1 cellular context compared by ENCODE assay signal in the genomic region with DNA sequence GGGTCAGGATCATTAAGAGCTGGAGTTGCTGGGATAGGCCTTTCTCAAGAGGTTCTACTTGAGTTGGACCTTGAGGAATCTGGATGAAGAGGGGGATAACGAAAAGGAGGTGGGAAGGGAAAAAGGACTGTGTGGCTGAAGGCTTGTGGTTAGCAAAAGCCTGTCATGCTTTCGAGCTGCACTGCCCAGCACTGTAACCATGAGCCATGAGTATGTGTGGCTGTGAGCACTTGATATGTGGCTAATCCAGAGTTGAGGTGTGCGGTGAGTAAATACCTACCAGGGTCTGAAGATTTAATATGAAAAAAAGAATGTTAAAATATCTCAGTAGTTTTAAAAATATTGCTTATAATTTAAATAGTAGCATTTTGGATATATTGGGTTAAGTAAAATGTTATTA.
TF ChIP-seq lines count a peak whose summit lies in the region.

No MANE protein-coding gene starts in this region.

TF ChIP-seq in K562, 482 proteins besides CTCF, POLR2A, EP300 and RAD21:
- TF ChIP-seq, protein P1, sequence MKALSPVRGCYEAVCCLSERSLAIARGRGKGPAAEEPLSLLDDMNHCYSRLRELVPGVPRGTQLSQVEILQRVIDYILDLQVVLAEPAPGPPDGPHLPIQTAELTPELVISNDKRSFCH (CRISPR knock-in tag; IDR thresholded peaks at IDR 0.05) = no peak
- TF ChIP-seq, protein P1 (tag; IDR thresholded peaks at IDR 0.05) = no peak
- no peak for TF ChIP-seq ZNF239 (CRISPR knock-in tag; IDR thresholded peaks at IDR 0.05)
- no peak for TF ChIP-seq SMARCE1 (IDR thresholded peaks at IDR 0.05)
- TF ChIP-seq RBM17 (IDR thresholded peaks at IDR 0.05; ENCODE audit: borderline replicate concordance, low read depth, low read length) = no peak
- TF ChIP-seq CBFA2T3 (IDR thresholded peaks at IDR 0.05) = no peak
- no peak for TF ChIP-seq CHD2 (IDR thresholded peaks at IDR 0.05; ENCODE audit: low read depth, low read length)
- no peak for TF ChIP-seq KLF13 (tag; IDR thresholded peaks at IDR 0.05; ENCODE audit: borderline replicate concordance, low read depth)
- TF ChIP-seq, protein P2, sequence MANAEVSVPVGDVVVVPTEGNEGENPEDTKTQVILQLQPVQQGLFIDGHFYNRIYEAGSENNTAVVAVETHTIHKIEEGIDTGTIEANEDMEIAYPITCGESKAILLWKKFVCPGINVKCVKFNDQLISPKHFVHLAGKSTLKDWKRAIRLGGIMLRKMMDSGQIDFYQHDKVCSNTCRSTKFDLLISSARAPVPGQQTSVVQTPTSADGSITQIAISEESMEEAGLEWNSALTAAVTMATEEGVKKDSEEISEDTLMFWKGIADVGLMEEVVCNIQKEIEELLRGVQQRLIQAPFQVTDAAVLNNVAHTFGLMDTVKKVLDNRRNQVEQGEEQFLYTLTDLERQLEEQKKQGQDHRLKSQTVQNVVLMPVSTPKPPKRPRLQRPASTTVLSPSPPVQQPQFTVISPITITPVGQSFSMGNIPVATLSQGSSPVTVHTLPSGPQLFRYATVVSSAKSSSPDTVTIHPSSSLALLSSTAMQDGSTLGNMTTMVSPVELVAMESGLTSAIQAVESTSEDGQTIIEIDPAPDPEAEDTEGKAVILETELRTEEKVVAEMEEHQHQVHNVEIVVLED (CRISPR knock-in tag; IDR thresholded peaks at IDR 0.05) = no peak
- no peak for TF ChIP-seq MYC (IDR thresholded peaks at IDR 0.05; ENCODE audit: low read depth, low read length)
- no peak for TF ChIP-seq MYC (CRISPR knock-in tag; IDR thresholded peaks at IDR 0.05; ENCODE audit: borderline replicate concordance, low read depth)
- TF ChIP-seq PTTG1 (tag; IDR thresholded peaks at IDR 0.05; ENCODE audit: low read depth) = no peak
- no peak for TF ChIP-seq SPI1 (IDR thresholded peaks at IDR 0.05; ENCODE audit: borderline replicate concordance, low read depth, low read length)
- no peak for TF ChIP-seq KDM5B (IDR thresholded peaks at IDR 0.05; ENCODE audit: insufficient replicate concordance, low read depth, low read length)
- TF ChIP-seq, protein P3, sequence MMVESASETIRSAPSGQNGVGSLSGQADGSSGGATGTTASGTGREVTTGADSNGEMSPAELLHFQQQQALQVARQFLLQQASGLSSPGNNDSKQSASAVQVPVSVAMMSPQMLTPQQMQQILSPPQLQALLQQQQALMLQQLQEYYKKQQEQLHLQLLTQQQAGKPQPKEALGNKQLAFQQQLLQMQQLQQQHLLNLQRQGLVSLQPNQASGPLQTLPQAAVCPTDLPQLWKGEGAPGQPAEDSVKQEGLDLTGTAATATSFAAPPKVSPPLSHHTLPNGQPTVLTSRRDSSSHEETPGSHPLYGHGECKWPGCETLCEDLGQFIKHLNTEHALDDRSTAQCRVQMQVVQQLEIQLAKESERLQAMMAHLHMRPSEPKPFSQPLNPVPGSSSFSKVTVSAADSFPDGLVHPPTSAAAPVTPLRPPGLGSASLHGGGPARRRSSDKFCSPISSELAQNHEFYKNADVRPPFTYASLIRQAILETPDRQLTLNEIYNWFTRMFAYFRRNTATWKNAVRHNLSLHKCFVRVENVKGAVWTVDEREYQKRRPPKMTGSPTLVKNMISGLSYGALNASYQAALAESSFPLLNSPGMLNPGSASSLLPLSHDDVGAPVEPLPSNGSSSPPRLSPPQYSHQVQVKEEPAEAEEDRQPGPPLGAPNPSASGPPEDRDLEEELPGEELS (CRISPR knock-in tag; IDR thresholded peaks at IDR 0.05; ENCODE audit: borderline replicate concordance) = no peak
- TF ChIP-seq, protein P4, sequence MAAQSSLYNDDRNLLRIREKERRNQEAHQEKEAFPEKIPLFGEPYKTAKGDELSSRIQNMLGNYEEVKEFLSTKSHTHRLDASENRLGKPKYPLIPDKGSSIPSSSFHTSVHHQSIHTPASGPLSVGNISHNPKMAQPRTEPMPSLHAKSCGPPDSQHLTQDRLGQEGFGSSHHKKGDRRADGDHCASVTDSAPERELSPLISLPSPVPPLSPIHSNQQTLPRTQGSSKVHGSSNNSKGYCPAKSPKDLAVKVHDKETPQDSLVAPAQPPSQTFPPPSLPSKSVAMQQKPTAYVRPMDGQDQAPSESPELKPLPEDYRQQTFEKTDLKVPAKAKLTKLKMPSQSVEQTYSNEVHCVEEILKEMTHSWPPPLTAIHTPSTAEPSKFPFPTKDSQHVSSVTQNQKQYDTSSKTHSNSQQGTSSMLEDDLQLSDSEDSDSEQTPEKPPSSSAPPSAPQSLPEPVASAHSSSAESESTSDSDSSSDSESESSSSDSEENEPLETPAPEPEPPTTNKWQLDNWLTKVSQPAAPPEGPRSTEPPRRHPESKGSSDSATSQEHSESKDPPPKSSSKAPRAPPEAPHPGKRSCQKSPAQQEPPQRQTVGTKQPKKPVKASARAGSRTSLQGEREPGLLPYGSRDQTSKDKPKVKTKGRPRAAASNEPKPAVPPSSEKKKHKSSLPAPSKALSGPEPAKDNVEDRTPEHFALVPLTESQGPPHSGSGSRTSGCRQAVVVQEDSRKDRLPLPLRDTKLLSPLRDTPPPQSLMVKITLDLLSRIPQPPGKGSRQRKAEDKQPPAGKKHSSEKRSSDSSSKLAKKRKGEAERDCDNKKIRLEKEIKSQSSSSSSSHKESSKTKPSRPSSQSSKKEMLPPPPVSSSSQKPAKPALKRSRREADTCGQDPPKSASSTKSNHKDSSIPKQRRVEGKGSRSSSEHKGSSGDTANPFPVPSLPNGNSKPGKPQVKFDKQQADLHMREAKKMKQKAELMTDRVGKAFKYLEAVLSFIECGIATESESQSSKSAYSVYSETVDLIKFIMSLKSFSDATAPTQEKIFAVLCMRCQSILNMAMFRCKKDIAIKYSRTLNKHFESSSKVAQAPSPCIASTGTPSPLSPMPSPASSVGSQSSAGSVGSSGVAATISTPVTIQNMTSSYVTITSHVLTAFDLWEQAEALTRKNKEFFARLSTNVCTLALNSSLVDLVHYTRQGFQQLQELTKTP (IDR thresholded peaks at IDR 0.05; ENCODE audit: low read depth in 1 of 2, partially characterized antibody in 2 of 2) = no peak
- TF ChIP-seq, protein P5, sequence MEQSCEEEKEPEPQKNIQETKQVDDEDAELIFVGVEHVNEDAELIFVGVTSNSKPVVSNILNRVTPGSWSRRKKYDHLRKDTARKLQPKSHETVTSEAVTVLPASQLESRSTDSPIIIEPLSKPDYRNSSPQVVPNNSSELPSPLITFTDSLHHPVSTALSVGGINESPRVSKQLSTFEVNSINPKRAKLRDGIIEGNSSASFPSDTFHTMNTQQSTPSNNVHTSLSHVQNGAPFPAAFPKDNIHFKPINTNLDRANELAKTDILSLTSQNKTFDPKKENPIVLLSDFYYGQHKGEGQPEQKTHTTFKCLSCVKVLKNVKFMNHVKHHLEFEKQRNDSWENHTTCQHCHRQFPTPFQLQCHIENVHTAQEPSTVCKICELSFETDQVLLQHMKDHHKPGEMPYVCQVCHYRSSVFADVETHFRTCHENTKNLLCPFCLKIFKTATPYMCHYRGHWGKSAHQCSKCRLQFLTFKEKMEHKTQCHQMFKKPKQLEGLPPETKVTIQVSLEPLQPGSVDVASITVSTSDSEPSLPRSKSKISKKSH (CRISPR knock-in tag; IDR thresholded peaks at IDR 0.05) = no peak
- no peak for TF ChIP-seq NR2C2 (CRISPR knock-in tag; IDR thresholded peaks at IDR 0.05)
- no peak for TF ChIP-seq NR2C2 (tag; IDR thresholded peaks at IDR 0.05)
- TF ChIP-seq, protein P6, sequence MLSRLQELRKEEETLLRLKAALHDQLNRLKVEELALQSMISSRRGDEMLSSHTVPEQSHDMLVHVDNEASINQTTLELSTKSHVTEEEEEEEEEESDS (CRISPR knock-in tag; IDR thresholded peaks at IDR 0.05) = no peak
- TF ChIP-seq GTF2A2 (tag; IDR thresholded peaks at IDR 0.05) = no peak
- no peak for TF ChIP-seq RFX5 (IDR thresholded peaks at IDR 0.05; ENCODE audit: low read depth, low read length)
- TF ChIP-seq, protein P7, sequence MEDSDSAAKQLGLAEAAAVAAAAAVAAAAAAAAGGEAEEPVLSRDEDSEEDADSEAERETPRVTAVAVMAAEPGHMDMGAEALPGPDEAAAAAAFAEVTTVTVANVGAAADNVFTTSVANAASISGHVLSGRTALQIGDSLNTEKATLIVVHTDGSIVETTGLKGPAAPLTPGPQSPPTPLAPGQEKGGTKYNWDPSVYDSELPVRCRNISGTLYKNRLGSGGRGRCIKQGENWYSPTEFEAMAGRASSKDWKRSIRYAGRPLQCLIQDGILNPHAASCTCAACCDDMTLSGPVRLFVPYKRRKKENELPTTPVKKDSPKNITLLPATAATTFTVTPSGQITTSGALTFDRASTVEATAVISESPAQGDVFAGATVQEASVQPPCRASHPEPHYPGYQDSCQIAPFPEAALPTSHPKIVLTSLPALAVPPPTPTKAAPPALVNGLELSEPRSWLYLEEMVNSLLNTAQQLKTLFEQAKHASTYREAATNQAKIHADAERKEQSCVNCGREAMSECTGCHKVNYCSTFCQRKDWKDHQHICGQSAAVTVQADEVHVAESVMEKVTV (CRISPR knock-in tag; IDR thresholded peaks at IDR 0.05) = no peak
